8 cellular contexts compared by ENCODE assay signal in genomic region chr3:129184396-129184656, GRCh38. TPM values are rescaled to one million over a fixed set of nuclear protein-coding genes. Genes with fewer than 3 reads are reported as not detected.
DNase-seq lines count a peak whose midpoint lies in the region; ATAC-seq, FAIRE-seq and TF ChIP-seq lines count a peak whose summit lies in the region.

No MANE protein-coding gene starts in this region.

- ATAC-seq in DND-41 (ENCODE audit: insufficient read depth, low read depth) (peak; percentile 14; the same call in 2 of the 3 replicates), HG02678 (IDR thresholded peaks at IDR 0.05; ENCODE audit: unreplicated experiment) (peak; percentile 5), HG02571 (IDR thresholded peaks at IDR 0.05; ENCODE audit: unreplicated experiment) (no peak)
- ATAC-seq in naive thymus-derived CD8-positive, alpha-beta T cell, result peak; percentile 11 to 13

- POLR2A ChIA-PET in endothelial cell of umbilical vein (lab: Charles Lee), result interaction anchor here (0.6 to 1.2 kb wide), 2 partner anchors 30 to 63 kb away, joined by 4 to 9 read pairs; partner anchors contain the start of gene RAB43
- POLR2A ChIA-PET in naive thymus-derived CD8-positive, alpha-beta T cell (lab: Charles Lee), result interaction anchor here (1.2 to 4.9 kb wide), 13 partner anchors 10 to 214 kb away, joined by 3 to 93 read pairs (median 7); partner anchors contain the start of genes COPG1 and RAB43

- H3K9me1 ChIP-seq in endothelial cell of umbilical vein (replicated peaks; ENCODE audit: control insufficient read depth, extremely low read depth, insufficient read depth, low read length), result no peaks in the 10 kb centered on the region

- intact Hi-C loops in endothelial cell of umbilical vein (cut with micrococcal nuclease), result loop anchor here (5.0 kb wide), 1 partner anchor 133 kb away; a partner anchor contains a TSS

- H3K9me2 ChIP-seq in SU-DHL-6 (replicated peaks; ENCODE audit: insufficient read depth, low read length), result no peaks in the 10 kb centered on the region

- no peaks in the 10 kb centered on the region for H3K9me3 Mint-ChIP-seq in naive thymus-derived CD8-positive, alpha-beta T cell

- H3K36me3 ChIP-seq in DND-41 (ENCODE audit: insufficient read depth, low read length) (peaks cover 33% of the 10 kb centered on the region), SU-DHL-6 (ENCODE audit: low read length) (peaks cover 11% of the 10 kb centered on the region), endothelial cell of umbilical vein (ENCODE audit: control insufficient read depth in 2 of 2, extremely low read depth in 1 of 2, insufficient read depth in 2 of 2, low read length in 2 of 2) (no peaks in the 10 kb centered on the region)

- H3K4me3 ChIP-seq in DND-41 (ENCODE audit: low read depth in 1 of 2, low read length in 2 of 2) (peak overlapping the region; percentile 67 to 72; a peak in 3 of 4 replicates), SU-DHL-6 (ENCODE audit: insufficient read depth, low read length, poor library complexity, severe bottlenecking) (peak overlapping the region; percentile 90), endothelial cell of umbilical vein (replicated peaks in 1 of 3; ENCODE audit: insufficient read depth in 1 of 3, low read depth in 1 of 3, low read length in 3 of 3) (peak overlapping the region; percentile 82 to 90 (median 87))

- peaks cover 32% of the 10 kb centered on the region for H4K20me1 ChIP-seq in DND-41 (ENCODE audit: insufficient read depth, low read length)
- peaks cover 17% of the 10 kb centered on the region for H4K20me1 ChIP-seq in SU-DHL-6 (ENCODE audit: low read depth, low read length)
- peaks cover 7% of the 10 kb centered on the region for H4K20me1 ChIP-seq in endothelial cell of umbilical vein (replicated peaks; ENCODE audit: control insufficient read depth, extremely low read depth, insufficient read depth, low read length)

- H3K27me3 Mint-ChIP-seq in naive thymus-derived CD8-positive, alpha-beta T cell, result no peaks in the 10 kb centered on the region

- peaks cover 7 to 30% (median 7%) of the 10 kb centered on the region in 3 donors for H3K36me3 Mint-ChIP-seq in naive thymus-derived CD8-positive, alpha-beta T cell

- no peaks in the 10 kb centered on the region; the same call in 1 of the 2 replicates for H3F3A ChIP-seq in SU-DHL-6 (ENCODE audit: insufficient read depth)

- TSS peak; percentile 88 for BruUV-seq in endothelial cell of umbilical vein (replicated peaks; lab: Mats Ljungman, UMichigan)

- peak overlapping the region; percentile 65 for H3K4me2 ChIP-seq in DND-41 (ENCODE audit: insufficient read depth, low read length)
- H3K4me2 ChIP-seq in SU-DHL-6 (ENCODE audit: low read depth, low read length, poor library complexity, severe bottlenecking), result peak overlapping the region; percentile 96
- peak overlapping the region; percentile 90 for H3K4me2 ChIP-seq in endothelial cell of umbilical vein (ENCODE audit: insufficient read depth, low read length)

- H3K4me1 ChIP-seq in DND-41 (ENCODE audit: insufficient read depth, low read length) (peaks cover 47% of the 10 kb centered on the region), endothelial cell of umbilical vein (ENCODE audit: control insufficient read depth, extremely low read depth, insufficient read depth, low read length) (peaks cover 31% of the 10 kb centered on the region)

- TF ChIP-seq CTCF in DND-41 (IDR thresholded peaks at IDR 0.05; ENCODE audit: borderline replicate concordance, extremely low read depth, low read length, poor library complexity, severe bottlenecking), result no peak
- no peak for TF ChIP-seq CTCF in SU-DHL-6 (IDR thresholded peaks at IDR 0.05; ENCODE audit: insufficient read depth, low read length, poor library complexity, severe bottlenecking)
- no peak for TF ChIP-seq CTCF in endothelial cell of umbilical vein (IDR thresholded peaks at IDR 0.05; ENCODE audit: extremely low read depth in 1 of 2, insufficient read depth in 1 of 2, low read depth in 1 of 2, low read length in 2 of 2)

- peak; percentile 56 for DNase-seq in DND-41
- DNase-seq in endothelial cell of umbilical vein (ENCODE audit: low read depth, low spot score), result no peak
- DNase-seq in naive thymus-derived CD8-positive, alpha-beta T cell, result no peak
- no peak for DNase-seq in activated effector memory CD4-positive, alpha-beta T cell treated with anti-CD3 and anti-CD28 coated beads, Interleukin-2, amount 50 U/mL, for 16 hours
- DNase-seq in putamen (ENCODE audit: low spot score), result no peak

- peak overlapping the region; percentile 91 to 99 (median 96) for H3K4me3 Mint-ChIP-seq in naive thymus-derived CD8-positive, alpha-beta T cell

- H3K27ac Mint-ChIP-seq in naive thymus-derived CD8-positive, alpha-beta T cell, result peak overlapping the region; percentile 92 to 100 (median 98)

- no peak for TF ChIP-seq POLR2A in endothelial cell of umbilical vein (IDR thresholded peaks at IDR 0.05; ENCODE audit: low read depth, low read length)

- peak overlapping the region; percentile 89 for H3K27ac ChIP-seq in DND-41 (ENCODE audit: low read length)
- peak overlapping the region; percentile 60 for H3K27ac ChIP-seq in SU-DHL-6 (ENCODE audit: low read depth, low read length)
- H3K27ac ChIP-seq in endothelial cell of umbilical vein (ENCODE audit: insufficient read depth, low read depth, low read length), result peak overlapping the region; percentile 87

- H3K9ac ChIP-seq in DND-41 (ENCODE audit: low read depth, low read length), result peak overlapping the region; percentile 98
- peak overlapping the region; percentile 98 for H3K9ac ChIP-seq in SU-DHL-6 (ENCODE audit: low read length)
- H3K9ac ChIP-seq in endothelial cell of umbilical vein (replicated peaks; ENCODE audit: extremely low read depth, insufficient read depth, low read length), result peak overlapping the region; percentile 99

- H3K9me3 ChIP-seq in DND-41 (ENCODE audit: insufficient read depth, low read length, severe bottlenecking) (no peaks in the 10 kb centered on the region), SU-DHL-6 (ENCODE audit: insufficient read depth, low read length) (no peaks in the 10 kb centered on the region), endothelial cell of umbilical vein (replicated peaks; ENCODE audit: control insufficient read depth, insufficient read depth, low read length) (no peaks in the 10 kb centered on the region)

- CTCF ChIA-PET in endothelial cell of umbilical vein (lab: Charles Lee), result interaction anchor here (0.5 to 3.8 kb wide), 3 partner anchors 23 to 61 kb away, joined by 3 to 32 read pairs (median 5); partner anchors contain the start of gene ISY1

- dilution Hi-C loops in endothelial cell of umbilical vein (cut with MboI; ENCODE audit: extremely low pct_ligation_motif_present, low sequenced_read_pairs), result no loop called here

- FAIRE-seq in endothelial cell of umbilical vein (lab: Jason Lieb, UNC), result no peak

- no peaks in the 10 kb centered on the region for H3K27me3 ChIP-seq in DND-41 (ENCODE audit: insufficient read depth, low read length, poor library complexity)
- no peaks in the 10 kb centered on the region for H3K27me3 ChIP-seq in SU-DHL-6 (ENCODE audit: low read length)
- H3K27me3 ChIP-seq in endothelial cell of umbilical vein (ENCODE audit: control insufficient read depth in 2 of 2, insufficient read depth in 2 of 2, low read length in 2 of 2), result no peaks in the 10 kb centered on the region

- H3K79me2 ChIP-seq in DND-41 (ENCODE audit: insufficient read depth, low read length) (peaks cover 64% of the 10 kb centered on the region), SU-DHL-6 (ENCODE audit: insufficient read depth, low read length) (peaks cover 53% of the 10 kb centered on the region), endothelial cell of umbilical vein (ENCODE audit: control insufficient read depth, insufficient read depth, low read length) (peaks cover 50% of the 10 kb centered on the region)

- H3K4me1 Mint-ChIP-seq in naive thymus-derived CD8-positive, alpha-beta T cell, result peaks cover 13 to 44% (median 31%) of the 10 kb centered on the region in 4 donors

- H2AFZ ChIP-seq in DND-41 (ENCODE audit: low read depth, low read length), result peak overlapping the region; percentile 80
- H2AFZ ChIP-seq in SU-DHL-6 (ENCODE audit: low read depth, low read length, severe bottlenecking), result peak overlapping the region; percentile 76
- H2AFZ ChIP-seq in endothelial cell of umbilical vein (ENCODE audit: low read depth, low read length), result peak overlapping the region; percentile 54

TF ChIP-seq in endothelial cell of umbilical vein, 7 proteins besides CTCF, POLR2A, EP300 and RAD21 (continues in another document):
- TF ChIP-seq JUN (IDR thresholded peaks at IDR 0.05; ENCODE audit: borderline replicate concordance, insufficient read depth, insufficient read length, low read depth) (no peak), MYC (IDR thresholded peaks at IDR 0.05; ENCODE audit: low read depth, low read length) (no peak), FOS (IDR thresholded peaks at IDR 0.05; ENCODE audit: borderline replicate concordance, insufficient read depth, low read length) (no peak), EZH2 (IDR thresholded peaks at IDR 0.05; ENCODE audit: borderline replicate concordance, low read depth, low read length, severe bottlenecking) (no peak), GATA2 (IDR thresholded peaks at IDR 0.05; ENCODE audit: insufficient read depth, insufficient read length, low read depth, low read length) (no peak)

RNA-seq across cellular contexts. Expression of gene CNBP, which starts 0.6 kb away (rescaled TPM):
- 197 and 205 TPM in 2 replicates for total RNA-seq in endothelial cell of umbilical vein
- 152 and 196 TPM in 2 replicates for polyA plus RNA-seq in endothelial cell of umbilical vein
- 245 and 261 TPM in 2 replicates for polyA plus RNA-seq in endothelial cell of umbilical vein (2011; cell fraction: cytosol; rRNA removed)
- 110 and 143 TPM in 2 replicates for polyA plus RNA-seq in endothelial cell of umbilical vein (2011; cell fraction: nucleus; rRNA removed)
- 185 and 265 TPM in 2 replicates for polyA plus RNA-seq in endothelial cell of umbilical vein (2012)
- 209 and 214 TPM in 2 replicates for polyA minus RNA-seq in endothelial cell of umbilical vein
- polyA minus RNA-seq in endothelial cell of umbilical vein (2011; cell fraction: cytosol; rRNA and poly(A)+ RNA removed), result 226 TPM
- polyA minus RNA-seq in endothelial cell of umbilical vein (2011; cell fraction: nucleus; rRNA and poly(A)+ RNA removed), result 47.3 and 58.8 TPM in 2 replicates
- total RNA-seq in naive thymus-derived CD8-positive, alpha-beta T cell, result 100 to 1,000 TPM; 403 to 421 TPM
- 100 to 1,000 TPM; 843 to 960 (median 927) TPM for polyA plus RNA-seq in naive thymus-derived CD8-positive, alpha-beta T cell

RNA-seq across cellular contexts. Expression of gene ISY1, which starts 23.5 kb away (rescaled TPM):
- 50.6 and 59.4 TPM in 2 replicates for total RNA-seq in endothelial cell of umbilical vein
- polyA plus RNA-seq in endothelial cell of umbilical vein, result 50.7 and 65.1 TPM in 2 replicates
- polyA plus RNA-seq in endothelial cell of umbilical vein (2011; cell fraction: cytosol; rRNA removed), result 48.7 and 49.6 TPM in 2 replicates
- 16.5 and 18.1 TPM in 2 replicates for polyA plus RNA-seq in endothelial cell of umbilical vein (2011; cell fraction: nucleus; rRNA removed)
- polyA plus RNA-seq in endothelial cell of umbilical vein (2012), result 31.5 and 48.7 TPM in 2 replicates
- polyA minus RNA-seq in endothelial cell of umbilical vein, result 20.0 and 22.6 TPM in 2 replicates
- 25.5 TPM for polyA minus RNA-seq in endothelial cell of umbilical vein (2011; cell fraction: cytosol; rRNA and poly(A)+ RNA removed)
- polyA minus RNA-seq in endothelial cell of umbilical vein (2011; cell fraction: nucleus; rRNA and poly(A)+ RNA removed), result 7.5 and 12.3 TPM in 2 replicates
- 10 to 100 TPM; 47.1 to 47.2 TPM for total RNA-seq in naive thymus-derived CD8-positive, alpha-beta T cell
- polyA plus RNA-seq in naive thymus-derived CD8-positive, alpha-beta T cell, result 100 to 1,000 TPM; 101 to 119 (median 107) TPM
